Comparison of ENCODE assay signal across 18 cellular contexts in genomic region chr12:97235102-97235501, GRCh38.
"Had no signal": no experiment of that assay in that cellular context is flagged by ENCODE, and none has a peak within 500 bp of the region (broad histone marks: within the 10 kb centered on the region; RNA-seq: fewer than 3 reads in every experiment).

No MANE protein-coding gene starts in this region.

- H3K4me1 ChIP-seq: heart right ventricle, testis, uterus had no signal

- FAIRE-seq: endometrium had no signal

- DNase-seq: activated CD4-positive, alpha-beta memory T cell treated with anti-CD3 and anti-CD28 coated beads, Interleukin-2, amount 10 ng/mL, durations not matched to agents 7 days and 5 days; activated CD4-positive, alpha-beta T cell treated with anti-CD3 and anti-CD28 coated beads, Interleukin-2, amount 10 ng/mL, durations not matched to agents 24 days and 14 days; activated CD8-positive, alpha-beta memory T cell treated with anti-CD3 and anti-CD28 coated beads, Interleukin-2, amount 10 ng/mL, durations not matched to agents 7 days and 5 days; activated gamma-delta T cell; activated T-cell treated with anti-CD3 and anti-CD28 coated beads for 4 hours; aorta; heart right ventricle; islet precursor cell; left cardiac atrium; naive thymus-derived CD4-positive, alpha-beta T cell; retina; stimulated activated CD4-positive, alpha-beta T cell treated with anti-CD3 and anti-CD28 coated beads, Interleukin-2, amount 100 ng/mL, for 48 hours; stimulated activated naive CD4-positive, alpha-beta T cell; T-helper 17 cell; testis; trophoblast cell; uterus had no signal

- H3K27ac ChIP-seq: heart right ventricle, testis, uterus had no signal

- H3K9me3 ChIP-seq: heart right ventricle, testis, uterus had no signal

- H3K27me3 ChIP-seq: heart right ventricle, testis, uterus had no signal

- H3K36me3 ChIP-seq: heart right ventricle, uterus had no signal

- H3K4me3 ChIP-seq: heart right ventricle, testis, uterus had no signal

- ATAC-seq: activated CD8-positive, alpha-beta memory T cell treated with anti-CD3 and anti-CD28 coated beads, Interleukin-2, amount 10 ng/mL, durations not matched to agents 7 days and 5 days; heart right ventricle; left cardiac atrium; naive thymus-derived CD4-positive, alpha-beta T cell; T-helper 17 cell had no signal
